Comparison of ENCODE assay signal across 8 cellular contexts in the genomic region with DNA sequence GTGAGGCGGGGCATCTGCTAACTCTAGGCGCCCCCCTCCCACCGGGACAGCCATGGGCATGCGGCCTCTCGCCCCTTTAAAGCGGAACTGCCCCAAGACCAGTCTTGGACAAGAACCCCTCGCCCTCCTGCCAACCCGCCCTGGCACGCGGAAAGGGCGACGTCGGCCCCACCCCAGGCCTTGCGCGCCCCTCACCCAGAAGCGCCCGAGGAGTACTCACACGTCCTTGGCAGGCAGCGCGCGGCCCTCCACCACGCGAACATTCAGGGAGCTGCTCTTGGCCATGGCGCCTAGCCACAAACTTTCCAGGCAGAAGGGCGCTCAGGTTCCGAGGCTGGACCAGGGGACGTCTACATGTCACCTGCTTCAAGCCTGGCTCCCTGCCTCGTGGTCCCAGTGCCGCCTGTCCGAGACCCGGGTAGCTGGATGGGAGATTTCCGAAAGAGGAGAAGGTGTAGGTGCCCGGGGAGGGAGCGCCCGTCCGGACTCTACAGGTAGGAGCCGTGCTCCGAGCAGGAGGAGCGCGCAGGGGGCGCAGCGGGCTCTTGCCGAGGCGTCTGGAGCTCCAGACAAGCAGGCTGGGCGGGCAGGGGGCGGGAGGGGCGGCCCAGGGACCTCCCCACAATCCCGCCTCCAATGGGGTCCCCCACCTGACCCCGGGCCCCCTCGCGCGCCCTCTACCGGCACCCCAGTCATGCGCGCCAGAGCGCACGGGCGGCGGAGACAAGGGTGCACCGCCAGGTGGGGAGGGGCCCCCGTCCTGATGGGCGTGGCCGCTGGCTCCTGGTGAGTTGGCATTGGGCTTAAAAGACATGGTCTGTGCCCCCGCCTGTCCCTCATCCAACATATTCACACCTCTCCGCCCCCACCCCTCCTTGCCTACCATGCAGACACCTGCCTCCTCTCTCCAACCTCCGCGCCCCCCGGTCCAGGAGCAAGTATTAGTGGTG. TPM values are rescaled to one million over a fixed set of nuclear protein-coding genes. Genes with fewer than 3 reads are reported as not detected.
A peak's percentile ranks its signal among the peaks of the same experiment; 100 is the strongest.
DNase-seq lines count a peak whose midpoint lies in the region; ATAC-seq lines count a peak whose summit lies in the region.

A gene with protein sequence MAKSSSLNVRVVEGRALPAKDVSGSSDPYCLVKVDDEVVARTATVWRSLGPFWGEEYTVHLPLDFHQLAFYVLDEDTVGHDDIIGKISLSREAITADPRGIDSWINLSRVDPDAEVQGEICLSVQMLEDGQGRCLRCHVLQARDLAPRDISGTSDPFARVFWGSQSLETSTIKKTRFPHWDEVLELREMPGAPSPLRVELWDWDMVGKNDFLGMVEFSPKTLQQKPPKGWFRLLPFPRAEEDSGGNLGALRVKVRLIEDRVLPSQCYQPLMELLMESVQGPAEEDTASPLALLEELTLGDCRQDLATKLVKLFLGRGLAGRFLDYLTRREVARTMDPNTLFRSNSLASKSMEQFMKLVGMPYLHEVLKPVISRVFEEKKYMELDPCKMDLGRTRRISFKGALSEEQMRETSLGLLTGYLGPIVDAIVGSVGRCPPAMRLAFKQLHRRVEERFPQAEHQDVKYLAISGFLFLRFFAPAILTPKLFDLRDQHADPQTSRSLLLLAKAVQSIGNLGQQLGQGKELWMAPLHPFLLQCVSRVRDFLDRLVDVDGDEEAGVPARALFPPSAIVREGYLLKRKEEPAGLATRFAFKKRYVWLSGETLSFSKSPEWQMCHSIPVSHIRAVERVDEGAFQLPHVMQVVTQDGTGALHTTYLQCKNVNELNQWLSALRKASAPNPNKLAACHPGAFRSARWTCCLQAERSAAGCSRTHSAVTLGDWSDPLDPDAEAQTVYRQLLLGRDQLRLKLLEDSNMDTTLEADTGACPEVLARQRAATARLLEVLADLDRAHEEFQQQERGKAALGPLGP (minus strand): TSS at position 584 of the 950 bp plus-strand sequence. CDS start 299 bp downstream, at position 285.

- intact Hi-C loops in Right ventricle myocardium superior (cut with DNase I): no loop called here
- intact Hi-C loops in cardiac septum (cut with DNase I): no loop called here

- peak; percentile 45 for ATAC-seq in Right ventricle myocardium superior (ENCODE audit: poor library complexity)
- ATAC-seq in HG02981 (IDR thresholded peaks at IDR 0.05; ENCODE audit: unreplicated experiment): no peak

- DNase-seq in Right ventricle myocardium superior (peak; percentile 35), cardiac septum (ENCODE audit: low spot score) (no peak), NCI-H748 (lab: John Stamatoyannopoulos, UW; ENCODE audit: unreplicated experiment) (peak; percentile 83), globus pallidus (ENCODE audit: low spot score) (peak; percentile 71), GM03348 (ENCODE audit: low spot score) (no peak)
- peak; percentile 86 for DNase-seq in activated T-cell treated with anti-CD3 and anti-CD28 coated beads, Interleukin-2, amount 50 U/mL, for 1 hour
- DNase-seq in stimulated activated CD4-positive, alpha-beta T cell treated with anti-CD3 and anti-CD28 coated beads, Interleukin-12 subunit alpha, Interleukin-12 subunit beta, amount 100 ng/mL, for 24 hours (ENCODE audit: low read depth in 2 of 2): peak; percentile 58 to 79

RNA-seq across cellular contexts. Expression of the gene that starts here (rescaled TPM):
- total RNA-seq in Right ventricle myocardium superior (not detected), cardiac septum (not detected)

Comparison
In these comparisons a context has a peak if more than half of its experiments do, and no peak if none do; other contexts are left out.
1. Peak in DNase-seq and ATAC-seq in Right ventricle myocardium superior; RNA of the gene not detected or under 1 TPM.
2. DNase-seq: peak in NCI-H748 (single experiment), activated T-cell treated with anti-CD3 and anti-CD28 coated beads, Interleukin-2, amount 50 U/mL, for 1 hour (single experiment), globus pallidus (single experiment) and stimulated activated CD4-positive, alpha-beta T cell treated with anti-CD3 and anti-CD28 coated beads, Interleukin-12 subunit alpha, Interleukin-12 subunit beta, amount 100 ng/mL, for 24 hours (2 of 2); none in cardiac septum (single experiment) and GM03348 (single experiment).